21 cellular contexts compared by ENCODE assay signal in the genomic region with DNA sequence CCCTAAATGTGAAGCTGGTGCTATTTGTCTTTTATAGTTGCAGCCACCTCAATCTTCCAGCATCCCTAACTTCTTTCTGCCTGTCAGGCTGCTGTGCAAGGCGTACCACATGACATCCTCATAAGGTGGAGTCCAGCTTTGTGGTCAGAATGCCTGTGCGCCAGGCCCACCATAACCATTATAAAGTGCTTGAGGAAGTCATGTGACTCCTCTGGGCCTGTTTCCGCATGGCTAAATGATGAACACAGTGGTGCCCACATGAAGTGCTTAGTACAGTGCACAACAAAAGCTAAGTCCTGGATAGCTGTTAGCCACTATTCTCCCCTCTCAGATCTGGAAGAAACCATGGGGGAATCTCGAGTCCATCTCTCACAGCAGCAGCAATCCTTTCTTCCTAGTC.
"Had no signal": no experiment of that assay in that cellular context is flagged by ENCODE, and none has a peak within 500 bp of the region (broad histone marks: within the 10 kb centered on the region; RNA-seq: fewer than 3 reads in every experiment).

No MANE protein-coding gene starts in this region.

- H3K9me3 Mint-ChIP-seq: activated CD4-positive, alpha-beta memory T cell treated with anti-CD3 and anti-CD28 coated beads, Interleukin-2, amount 10 ng/mL, durations not matched to agents 7 days and 5 days; activated naive CD8-positive, alpha-beta T cell treated with anti-CD3 and anti-CD28 coated beads, Interleukin-2, amount 10 ng/mL, durations not matched to agents 7 days and 5 days; activated T-helper 17 cell treated with anti-CD3 and anti-CD28 coated beads, Interleukin-2, amount 50 U/mL, for 72 hours; nephron had no signal

- H3K27me3 ChIP-seq: brain microvascular endothelial cell, dorsolateral prefrontal cortex had no signal

- H3K4me1 Mint-ChIP-seq: activated CD4-positive, alpha-beta memory T cell treated with anti-CD3 and anti-CD28 coated beads, Interleukin-2, amount 10 ng/mL, durations not matched to agents 7 days and 5 days; activated CD8-positive, alpha-beta memory T cell treated with anti-CD3 and anti-CD28 coated beads, Interleukin-2, amount 10 ng/mL, durations not matched to agents 7 days and 5 days; activated naive CD8-positive, alpha-beta T cell treated with anti-CD3 and anti-CD28 coated beads, Interleukin-2, amount 10 ng/mL, durations not matched to agents 7 days and 5 days; activated T-helper 17 cell treated with anti-CD3 and anti-CD28 coated beads, Interleukin-2, amount 50 U/mL, for 72 hours had no signal

- H3K4me3 ChIP-seq: dorsolateral prefrontal cortex, lower lobe of right lung had no signal

- DNase-seq: activated CD4-positive, alpha-beta memory T cell treated with anti-CD3 and anti-CD28 coated beads, Interleukin-2, amount 10 ng/mL, durations not matched to agents 7 days and 5 days; activated CD4-positive, alpha-beta T cell treated with anti-CD3 and anti-CD28 coated beads for 48 hours; activated CD4-positive, CD25-positive, alpha-beta regulatory T cell; activated CD8-positive, alpha-beta memory T cell treated with anti-CD3 and anti-CD28 coated beads, Interleukin-2, amount 10 ng/mL, durations not matched to agents 7 days and 5 days; activated naive CD4-positive, alpha-beta T cell treated with Interleukin-2 at 50 U/mL for 16 hours; activated naive CD8-positive, alpha-beta T cell treated with anti-CD3 and anti-CD28 coated beads, Interleukin-2, amount 10 ng/mL, durations not matched to agents 7 days and 5 days; activated T-cell treated with anti-CD3 and anti-CD28 coated beads, Interleukin-2, amount 50 U/mL, for 1 hour; amygdala; brain microvascular endothelial cell; central memory CD4-positive, alpha-beta T cell; dorsolateral prefrontal cortex; foreskin fibroblast; hippocampal formation; islet precursor cell; left colon; lower lobe of right lung; nucleus accumbens; stimulated activated naive CD4-positive, alpha-beta T cell had no signal

- H3K36me3 Mint-ChIP-seq: activated CD8-positive, alpha-beta memory T cell treated with anti-CD3 and anti-CD28 coated beads, Interleukin-2, amount 10 ng/mL, durations not matched to agents 7 days and 5 days had no signal

- H3K4me3 Mint-ChIP-seq: activated CD4-positive, alpha-beta memory T cell treated with anti-CD3 and anti-CD28 coated beads, Interleukin-2, amount 10 ng/mL, durations not matched to agents 7 days and 5 days; activated CD8-positive, alpha-beta memory T cell treated with anti-CD3 and anti-CD28 coated beads, Interleukin-2, amount 10 ng/mL, durations not matched to agents 7 days and 5 days; activated naive CD8-positive, alpha-beta T cell treated with anti-CD3 and anti-CD28 coated beads, Interleukin-2, amount 10 ng/mL, durations not matched to agents 7 days and 5 days; activated T-helper 17 cell treated with anti-CD3 and anti-CD28 coated beads, Interleukin-2, amount 50 U/mL, for 72 hours; nephron had no signal

- ATAC-seq: activated CD8-positive, alpha-beta memory T cell treated with anti-CD3 and anti-CD28 coated beads, Interleukin-2, amount 10 ng/mL, durations not matched to agents 7 days and 5 days; activated T-helper 17 cell treated with anti-CD3 and anti-CD28 coated beads, Interleukin-2, amount 50 U/mL, for 72 hours; left colon had no signal

- H3K27ac Mint-ChIP-seq: activated CD4-positive, alpha-beta memory T cell treated with anti-CD3 and anti-CD28 coated beads, Interleukin-2, amount 10 ng/mL, durations not matched to agents 7 days and 5 days; activated CD8-positive, alpha-beta memory T cell treated with anti-CD3 and anti-CD28 coated beads, Interleukin-2, amount 10 ng/mL, durations not matched to agents 7 days and 5 days; activated naive CD8-positive, alpha-beta T cell treated with anti-CD3 and anti-CD28 coated beads, Interleukin-2, amount 10 ng/mL, durations not matched to agents 7 days and 5 days; activated T-helper 17 cell treated with anti-CD3 and anti-CD28 coated beads, Interleukin-2, amount 50 U/mL, for 72 hours; nephron had no signal

- H3K27me3 Mint-ChIP-seq: activated CD4-positive, alpha-beta memory T cell treated with anti-CD3 and anti-CD28 coated beads, Interleukin-2, amount 10 ng/mL, durations not matched to agents 7 days and 5 days; activated CD8-positive, alpha-beta memory T cell treated with anti-CD3 and anti-CD28 coated beads, Interleukin-2, amount 10 ng/mL, durations not matched to agents 7 days and 5 days; activated naive CD8-positive, alpha-beta T cell treated with anti-CD3 and anti-CD28 coated beads, Interleukin-2, amount 10 ng/mL, durations not matched to agents 7 days and 5 days; activated T-helper 17 cell treated with anti-CD3 and anti-CD28 coated beads, Interleukin-2, amount 50 U/mL, for 72 hours had no signal

- H3K36me3 ChIP-seq: brain microvascular endothelial cell had no signal

- H3K4me1 ChIP-seq: lower lobe of right lung had no signal

- H3K27ac ChIP-seq: brain microvascular endothelial cell, epithelial cell of prostate, lower lobe of right lung had no signal

- H3K9me3 ChIP-seq: lower lobe of right lung had no signal
